In genomic region chr3:106198828-106199194, GRCh38 we compare ENCODE assay signal across 13 cellular contexts.
"Had no signal": no experiment of that assay in that cellular context is flagged by ENCODE, and none has a peak within 500 bp of the region (broad histone marks: within the 10 kb centered on the region; RNA-seq: fewer than 3 reads in every experiment).

No MANE protein-coding gene starts in this region.

- H3K4me3 ChIP-seq: coronary artery, thoracic aorta had no signal

- H3K27ac ChIP-seq: coronary artery, thoracic aorta, WERI-Rb-1 had no signal

- H3K27ac Mint-ChIP-seq: activated CD4-positive, alpha-beta T cell treated with anti-CD3 and anti-CD28 coated beads for 36 hours; activated CD8-positive, alpha-beta T cell treated with anti-CD3 and anti-CD28 coated beads for 36 hours; effector memory CD8-positive, alpha-beta T cell; T-cell had no signal

- H3K27me3 Mint-ChIP-seq: activated CD4-positive, alpha-beta T cell treated with anti-CD3 and anti-CD28 coated beads for 36 hours; activated CD8-positive, alpha-beta T cell treated with anti-CD3 and anti-CD28 coated beads for 36 hours; effector memory CD8-positive, alpha-beta T cell; T-cell had no signal

- DNase-seq: activated CD4-positive, alpha-beta T cell treated with anti-CD3 and anti-CD28 coated beads for 36 hours; activated CD8-positive, alpha-beta memory T cell treated with anti-CD3 and anti-CD28 coated beads, Interleukin-2, amount 50 U/mL, for 4 hours; activated CD8-positive, alpha-beta T cell treated with anti-CD3 and anti-CD28 coated beads for 36 hours; activated naive CD4-positive, alpha-beta T cell treated with Interleukin-2 at 50 U/mL for 16 hours; caudate nucleus; effector memory CD8-positive, alpha-beta T cell; stimulated activated CD4-positive, alpha-beta T cell treated with anti-CD3 and anti-CD28 coated beads, Interleukin-2, amount 100 ng/mL, for 48 hours; stimulated activated naive CD4-positive, alpha-beta T cell treated with Interleukin-2 at 50 U/mL for 16 hours; T-cell; T1000; WERI-Rb-1 had no signal

- H3K4me3 Mint-ChIP-seq: activated CD4-positive, alpha-beta T cell treated with anti-CD3 and anti-CD28 coated beads for 36 hours; activated CD8-positive, alpha-beta T cell treated with anti-CD3 and anti-CD28 coated beads for 36 hours; effector memory CD8-positive, alpha-beta T cell; T-cell had no signal

- H3K36me3 ChIP-seq: thoracic aorta, WERI-Rb-1 had no signal

- H3K9me3 ChIP-seq: thoracic aorta had no signal
